ENCODE assay signal across 15 cellular contexts in genomic region chr7:133770863-133771492, GRCh38.
DNase-seq lines count a peak whose midpoint lies in the region; ATAC-seq and TF ChIP-seq lines count a peak whose summit lies in the region.
"Had no signal": no experiment of that assay in that cellular context is flagged by ENCODE, and none has a peak within 500 bp of the region (broad histone marks: within the 10 kb centered on the region; RNA-seq: fewer than 3 reads in every experiment).

No MANE protein-coding gene starts in this region.

- H3K4me3 ChIP-seq in retinal pigment epithelial cell (ENCODE audit: low read length) = no peak overlapping the region
- no peak overlapping the region for H3K4me3 ChIP-seq in right atrium auricular region
- H3K4me3 ChIP-seq: neural progenitor cell had no signal

- H3K27me3 ChIP-seq in right atrium auricular region = no peaks in the 10 kb centered on the region
- H3K27me3 ChIP-seq: neural progenitor cell had no signal

- H3K4me1 ChIP-seq in right atrium auricular region = no peaks in the 10 kb centered on the region

- no peaks in the 10 kb centered on the region for H3K36me3 ChIP-seq in right atrium auricular region
- H3K36me3 ChIP-seq: neural progenitor cell had no signal

- H3K27ac ChIP-seq in right atrium auricular region = no peak overlapping the region
- H3K27ac ChIP-seq: neural progenitor cell, VCaP had no signal

- TF ChIP-seq CTCF in retinal pigment epithelial cell (conservative IDR thresholded peaks at IDR 0.05; ENCODE audit: low read depth, low read length) = no peak
- no peak for TF ChIP-seq CTCF in right atrium auricular region (IDR thresholded peaks at IDR 0.05)

- H3K9me3 ChIP-seq in right atrium auricular region = no peaks in the 10 kb centered on the region

- ATAC-seq in HG03520 (IDR thresholded peaks at IDR 0.05; ENCODE audit: unreplicated experiment) = no peak
- ATAC-seq: activated T-helper 17 cell treated with anti-CD3 and anti-CD28 coated beads, Interleukin-2, amount 50 U/mL, for 72 hours had no signal

- DNase-seq in NCI-H1417 (lab: John Stamatoyannopoulos, UW) = peak; percentile 33 to 78 (median 34)
- no peak for DNase-seq in NCI-H1417 treated with DMSO at 0.1 percent for 48 hours (lab: John Stamatoyannopoulos, UW)
- DNase-seq in RKO (ENCODE audit: low spot score) = peak; percentile 51
- DNase-seq in fibroblast of peridontal ligament (ENCODE audit: extremely low read depth) = peak; percentile 50
- DNase-seq in retinal pigment epithelial cell (ENCODE audit: low read depth) = peak; percentile 5
- DNase-seq in stimulated activated CD4-positive, alpha-beta T cell treated with anti-CD3 and anti-CD28 coated beads, Interleukin-4, amount 100 ng/mL, for 1 hour = no peak
- DNase-seq in right atrium auricular region (ENCODE audit: low spot score) = no peak
- DNase-seq: H9; RPMI8226; stimulated activated CD4-positive, alpha-beta T cell treated with anti-CD3 and anti-CD28 coated beads, Interleukin-4, amount 100 ng/mL, for 24 hours; substantia nigra had no signal

Comparison
In these comparisons a context has a peak if more than half of its experiments do, and no peak if none do; other contexts are left out.
1. DNase-seq: peak in NCI-H1417 (3 of 3), RKO (single experiment), fibroblast of peridontal ligament (single experiment) and retinal pigment epithelial cell (single experiment); none in NCI-H1417 treated with DMSO at 0.1 percent for 48 hours (single experiment), stimulated activated CD4-positive, alpha-beta T cell treated with anti-CD3 and anti-CD28 coated beads, Interleukin-4, amount 100 ng/mL, for 1 hour (single experiment) and right atrium auricular region (single experiment).